ENCODE assay signal across 11 cellular contexts in the genomic region with DNA sequence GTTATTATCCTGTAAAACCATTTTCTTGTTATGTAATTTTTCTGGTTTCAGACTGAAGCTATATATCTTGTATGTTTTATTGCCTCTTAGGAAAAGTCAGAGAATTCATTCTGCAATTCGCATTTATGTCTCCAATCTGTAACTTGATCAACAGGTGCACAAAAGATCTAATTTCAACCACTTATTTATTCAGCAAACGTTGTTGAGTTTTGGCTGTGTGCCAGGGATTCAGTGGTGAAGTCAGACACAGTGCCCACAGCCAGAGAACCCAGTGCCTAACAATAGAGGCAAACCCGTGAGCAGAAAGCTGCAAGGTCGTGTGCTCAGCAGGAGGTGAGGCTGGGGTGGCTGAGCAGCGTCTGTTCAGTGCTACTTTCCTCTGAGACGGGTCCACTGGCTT.
DNase-seq lines count a peak whose midpoint lies in the region; ATAC-seq, FAIRE-seq and TF ChIP-seq lines count a peak whose summit lies in the region.
"Had no signal": no experiment of that assay in that cellular context is flagged by ENCODE, and none has a peak within 500 bp of the region (broad histone marks: within the 10 kb centered on the region; RNA-seq: fewer than 3 reads in every experiment).

No MANE protein-coding gene starts in this region.

- DNase-seq in SK-N-SH (peak; percentile 49), NCI-H2196 treated with DMSO at 0.1 percent for 48 hours (lab: John Stamatoyannopoulos, UW; ENCODE audit: unreplicated experiment) (peak; percentile 69), bronchial epithelial cell (ENCODE audit: low read depth) (peak; percentile 5), superior temporal gyrus (ENCODE audit: extremely low spot score) (peak; percentile 22), Caco-2 (no peak)
- no peak for DNase-seq in activated CD4-positive, CD25-positive, alpha-beta regulatory T cell (lab: John Stamatoyannopoulos, UW)
- DNase-seq: activated naive CD4-positive, alpha-beta T cell treated with Interleukin-2 at 50 U/mL for 16 hours had no signal

- H3K4me3 ChIP-seq in SK-N-SH (ENCODE audit: low read depth in 2 of 2, low read length in 1 of 2) (no peak overlapping the region), bronchial epithelial cell (ENCODE audit: low read depth, low read length) (no peak overlapping the region), gastroesophageal sphincter (no peak overlapping the region), Caco-2 (ENCODE audit: low read depth, low read length) (no peak overlapping the region)

- H3K9ac ChIP-seq in SK-N-SH: no peak overlapping the region

- TF ChIP-seq EP300 in SK-N-SH (IDR thresholded peaks at IDR 0.05; ENCODE audit: borderline replicate concordance in 1 of 2, low read depth in 1 of 2, low read length in 1 of 2) (no peak), gastroesophageal sphincter (IDR thresholded peaks at IDR 0.05) (no peak)

- H2AFZ ChIP-seq in SK-N-SH (ENCODE audit: low read depth): no peak overlapping the region

- FAIRE-seq in bronchial epithelial cell (lab: Jason Lieb, UNC): no peak
- FAIRE-seq: RCC 7860 had no signal

- no peak overlapping the region for H3K4me3 Mint-ChIP-seq in Caco-2 (ENCODE audit: unreplicated experiment)

- TF ChIP-seq CTCF in SK-N-SH (IDR thresholded peaks at IDR 0.05) (no peak), bronchial epithelial cell (IDR thresholded peaks at IDR 0.05; ENCODE audit: insufficient read depth, low read length, severe bottlenecking) (no peak), gastroesophageal sphincter (IDR thresholded peaks at IDR 0.05) (no peak), Caco-2 (IDR thresholded peaks at IDR 0.05; ENCODE audit: insufficient read depth in 1 of 2, low read depth in 1 of 2, low read length in 1 of 2, severe bottlenecking in 1 of 2, unreplicated experiment in 1 of 2) (no peak)

- no peaks in the 10 kb centered on the region for H3K79me2 ChIP-seq in SK-N-SH (ENCODE audit: insufficient read depth)

- POLR2A ChIA-PET in SK-N-SH (lab: Yijun Ruan, JAX) (no interaction called here), Caco-2 (lab: Charles Lee) (no interaction called here)

- H3K27me3 ChIP-seq in SK-N-SH (ENCODE audit: insufficient read depth): no peaks in the 10 kb centered on the region
- H3K27me3 ChIP-seq in bronchial epithelial cell (ENCODE audit: control insufficient read depth, insufficient read depth, low read length): no peaks in the 10 kb centered on the region
- H3K27me3 ChIP-seq in gastroesophageal sphincter: no peaks in the 10 kb centered on the region
- no peaks in the 10 kb centered on the region for H3K27me3 ChIP-seq in Caco-2 (replicated peaks; ENCODE audit: control insufficient read depth, insufficient read depth, low read length)

- no peak overlapping the region for H3K27ac Mint-ChIP-seq in Caco-2 (ENCODE audit: unreplicated experiment)

- H3K9me3 ChIP-seq in SK-N-SH (no peaks in the 10 kb centered on the region), gastroesophageal sphincter (peaks cover 0 to 6% (median 0%) of the 10 kb centered on the region in 3 donors), Caco-2 (peaks cover 7% of the 10 kb centered on the region; the same call in 1 of the 2 replicates)

- CTCF ChIA-PET in SK-N-SH (lab: Yijun Ruan, JAX) (no interaction called here), Caco-2 (lab: Charles Lee) (no interaction called here)

- 67% methylated on average over 5 of the region's 6 CpGs for WGBS in SK-N-SH (ENCODE audit: low lambda C conversion rate)
- 76 to 100% methylated on average over 1 to 4 of the region's 6 CpGs for WGBS in gastroesophageal sphincter (ENCODE audit: low coverage in 1 of 2), 2 donors

- H3K36me3 Mint-ChIP-seq in Caco-2 (ENCODE audit: insufficient read depth, unreplicated experiment): peaks cover 85% of the 10 kb centered on the region

- H3K4me1 ChIP-seq in SK-N-SH (ENCODE audit: control insufficient read depth in 1 of 2, insufficient read depth in 2 of 2, low read depth in 1 of 2, low read length in 1 of 2) (peaks cover 0 to 3% of the 10 kb centered on the region in 2 experiments; a peak in 2 of 4 replicates), gastroesophageal sphincter (no peaks in the 10 kb centered on the region), Caco-2 (no peaks in the 10 kb centered on the region)

- H3K27me3 Mint-ChIP-seq in Caco-2 (ENCODE audit: insufficient read depth, unreplicated experiment): no peaks in the 10 kb centered on the region

- intact Hi-C loops in Caco-2 (cut with micrococcal nuclease; ENCODE audit: unreplicated experiment): no loop called here

- H3F3A ChIP-seq in SK-N-SH (replicated peaks; ENCODE audit: insufficient read depth): no peaks in the 10 kb centered on the region

- BruUV-seq in Caco-2 (replicated peaks; lab: Mats Ljungman, UMichigan): no TSS peak

- H4K20me1 ChIP-seq in SK-N-SH (ENCODE audit: insufficient read depth): no peaks in the 10 kb centered on the region

- ATAC-seq in SK-N-SH treated with all-trans-retinoic acid at 6 μM for 48 hours (no peak), gastroesophageal sphincter (no peak)

- peaks cover 6 to 11% of the 10 kb centered on the region in 2 experiments for H3K36me3 ChIP-seq in SK-N-SH (replicated peaks in 1 of 2; ENCODE audit: control insufficient read depth in 1 of 2, insufficient read depth in 2 of 2, low read length in 1 of 2)
- no peaks in the 10 kb centered on the region for H3K36me3 ChIP-seq in bronchial epithelial cell (ENCODE audit: control insufficient read depth, insufficient read depth, low read length)
- H3K36me3 ChIP-seq in gastroesophageal sphincter: peaks cover 0 to 69% of the 10 kb centered on the region in 2 donors
- peaks cover 1% of the 10 kb centered on the region for H3K36me3 ChIP-seq in Caco-2 (ENCODE audit: control insufficient read depth, insufficient read depth, low read length)

- H3K9me2 ChIP-seq in SK-N-SH: no peaks in the 10 kb centered on the region

- TF ChIP-seq RAD21 in SK-N-SH (IDR thresholded peaks at IDR 0.05; ENCODE audit: low read length): no peak

- no peak overlapping the region for H3K27ac ChIP-seq in SK-N-SH (ENCODE audit: low read depth in 2 of 2, low read length in 1 of 2)
- H3K27ac ChIP-seq in gastroesophageal sphincter: no peak overlapping the region
- H3K27ac ChIP-seq: 22Rv1 had no signal

- H3K9me3 Mint-ChIP-seq in Caco-2 (ENCODE audit: unreplicated experiment): peaks cover 13% of the 10 kb centered on the region

- no peak for TF ChIP-seq POLR2A in gastroesophageal sphincter (IDR thresholded peaks at IDR 0.05)

- no peak overlapping the region for H3K4me2 ChIP-seq in SK-N-SH

- H3K4me1 Mint-ChIP-seq in Caco-2 (ENCODE audit: low read depth, unreplicated experiment): no peaks in the 10 kb centered on the region

TF ChIP-seq in SK-N-SH, 30 proteins besides CTCF, POLR2A, EP300 and RAD21:
- no peak for TF ChIP-seq EZH2phosphoT487 (IDR thresholded peaks at IDR 0.05; ENCODE audit: borderline replicate concordance, low read depth)
- TF ChIP-seq GATA2 (CRISPR knock-in tag; IDR thresholded peaks at IDR 0.05): peak; percentile 22; the same call in 1 of the 2 replicates
- TF ChIP-seq NFIC (IDR thresholded peaks at IDR 0.05; ENCODE audit: borderline replicate concordance): peak; percentile 32; the same call in 1 of the 2 replicates

TF ChIP-seq in SK-N-SH treated with all-trans-retinoic acid at 6 μM for 48 hours, 23 proteins besides CTCF, POLR2A, EP300 and RAD21:
- TF ChIP-seq CSDC2 (CRISPR knock-in tag; IDR thresholded peaks at IDR 0.05) (no peak), PPARA (CRISPR knock-in tag; IDR thresholded peaks at IDR 0.05; ENCODE audit: borderline replicate concordance) (no peak), TCF4 (CRISPR knock-in tag; IDR thresholded peaks at IDR 0.05; ENCODE audit: borderline replicate concordance) (no peak), BACH2 (CRISPR knock-in tag; IDR thresholded peaks at IDR 0.05; ENCODE audit: borderline replicate concordance) (no peak), RARB (CRISPR knock-in tag; IDR thresholded peaks at IDR 0.05) (no peak)
- TF ChIP-seq, protein P1, sequence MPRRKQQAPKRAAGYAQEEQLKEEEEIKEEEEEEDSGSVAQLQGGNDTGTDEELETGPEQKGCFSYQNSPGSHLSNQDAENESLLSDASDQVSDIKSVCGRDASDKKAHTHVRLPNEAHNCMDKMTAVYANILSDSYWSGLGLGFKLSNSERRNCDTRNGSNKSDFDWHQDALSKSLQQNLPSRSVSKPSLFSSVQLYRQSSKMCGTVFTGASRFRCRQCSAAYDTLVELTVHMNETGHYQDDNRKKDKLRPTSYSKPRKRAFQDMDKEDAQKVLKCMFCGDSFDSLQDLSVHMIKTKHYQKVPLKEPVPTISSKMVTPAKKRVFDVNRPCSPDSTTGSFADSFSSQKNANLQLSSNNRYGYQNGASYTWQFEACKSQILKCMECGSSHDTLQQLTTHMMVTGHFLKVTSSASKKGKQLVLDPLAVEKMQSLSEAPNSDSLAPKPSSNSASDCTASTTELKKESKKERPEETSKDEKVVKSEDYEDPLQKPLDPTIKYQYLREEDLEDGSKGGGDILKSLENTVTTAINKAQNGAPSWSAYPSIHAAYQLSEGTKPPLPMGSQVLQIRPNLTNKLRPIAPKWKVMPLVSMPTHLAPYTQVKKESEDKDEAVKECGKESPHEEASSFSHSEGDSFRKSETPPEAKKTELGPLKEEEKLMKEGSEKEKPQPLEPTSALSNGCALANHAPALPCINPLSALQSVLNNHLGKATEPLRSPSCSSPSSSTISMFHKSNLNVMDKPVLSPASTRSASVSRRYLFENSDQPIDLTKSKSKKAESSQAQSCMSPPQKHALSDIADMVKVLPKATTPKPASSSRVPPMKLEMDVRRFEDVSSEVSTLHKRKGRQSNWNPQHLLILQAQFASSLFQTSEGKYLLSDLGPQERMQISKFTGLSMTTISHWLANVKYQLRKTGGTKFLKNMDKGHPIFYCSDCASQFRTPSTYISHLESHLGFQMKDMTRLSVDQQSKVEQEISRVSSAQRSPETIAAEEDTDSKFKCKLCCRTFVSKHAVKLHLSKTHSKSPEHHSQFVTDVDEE (CRISPR knock-in tag; IDR thresholded peaks at IDR 0.05): no peak

Comparison
In these comparisons a context has a peak if more than half of its experiments do, and no peak if none do; other contexts are left out.
1. DNase-seq: peak in SK-N-SH (single experiment), NCI-H2196 treated with DMSO at 0.1 percent for 48 hours (single experiment), bronchial epithelial cell (single experiment) and superior temporal gyrus (single experiment); none in activated CD4-positive, CD25-positive, alpha-beta regulatory T cell (0 of 4) and Caco-2 (0 of 2).